ENCODE assay signal across 29 cellular contexts in the genomic region with DNA sequence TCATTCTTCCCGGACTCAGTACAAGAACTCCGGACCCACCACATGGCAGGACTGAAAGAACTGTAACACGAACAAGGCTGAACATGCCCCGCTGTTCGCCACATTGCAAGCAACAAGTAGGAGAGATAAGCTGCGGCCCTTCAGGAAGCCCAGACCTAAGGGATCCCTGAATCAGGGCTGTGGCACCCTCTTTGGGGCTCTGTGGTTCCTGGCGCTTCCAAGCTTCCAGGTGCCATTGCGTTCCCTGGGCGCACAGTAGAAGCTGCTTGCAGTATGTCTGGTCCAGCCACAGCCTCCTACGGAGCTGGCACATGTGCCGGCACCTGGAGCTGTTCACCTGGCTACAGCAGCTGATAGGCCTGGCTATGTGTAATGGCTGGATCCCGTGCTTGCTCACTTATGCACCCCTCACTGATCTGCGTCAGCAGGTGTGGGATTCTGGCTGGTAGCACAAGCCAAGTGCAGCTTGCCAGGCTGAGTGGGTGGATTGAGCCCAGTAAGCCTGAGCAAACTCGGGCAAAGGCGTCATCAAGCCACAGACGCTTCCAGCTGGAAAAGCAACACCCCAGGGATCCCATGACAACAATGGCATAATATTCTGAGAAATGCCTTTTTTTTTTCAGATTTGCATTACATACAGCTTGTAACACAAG.
A peak's percentile ranks its signal among the peaks of the same experiment; 100 is the strongest.
DNase-seq lines count a peak whose midpoint lies in the region; FAIRE-seq and TF ChIP-seq lines count a peak whose summit lies in the region.
"Had no signal": no experiment of that assay in that cellular context is flagged by ENCODE, and none has a peak within 500 bp of the region (broad histone marks: within the 10 kb centered on the region; RNA-seq: fewer than 3 reads in every experiment).

No MANE protein-coding gene starts in this region.

- H3K36me3 ChIP-seq in mammary epithelial cell (ENCODE audit: insufficient read depth, low read length) (no peaks in the 10 kb centered on the region), kidney (ENCODE audit: control insufficient read depth in 1 of 2, insufficient read depth in 2 of 2, low read length in 2 of 2) (no peaks in the 10 kb centered on the region), thyroid gland (no peaks in the 10 kb centered on the region), Karpas-422 (ENCODE audit: insufficient read depth, low read length) (no peaks in the 10 kb centered on the region)
- H3K36me3 ChIP-seq: HAP-1, lower lobe of right lung had no signal

- H3K27me3 Mint-ChIP-seq in MCF 10A (ENCODE audit: insufficient read depth, unreplicated experiment): no peaks in the 10 kb centered on the region
- H3K27me3 Mint-ChIP-seq: activated CD4-positive, alpha-beta memory T cell treated with anti-CD3 and anti-CD28 coated beads, Interleukin-2, amount 10 ng/mL, durations not matched to agents 7 days and 5 days; activated naive CD8-positive, alpha-beta T cell treated with anti-CD3 and anti-CD28 coated beads, Interleukin-2, amount 50 U/mL, for 24 hours; CD4-positive, CD25-positive, alpha-beta regulatory T cell; dendritic cell treated with granulocyte-macrophage colony-stimulating factor and Interleukin-4, amounts not matched to agents 40 ng/mL and 50 ng/mL, for 4 days; T-helper 17 cell; type B pancreatic cell had no signal

- H3K4me3 ChIP-seq in mammary epithelial cell (replicated peaks in 1 of 3; ENCODE audit: insufficient read depth in 1 of 3, low read depth in 2 of 3, low read length in 3 of 3) (no peak overlapping the region), kidney (ENCODE audit: low read length in 2 of 2) (no peak overlapping the region), thyroid gland (replicated peaks in 1 of 3) (no peak overlapping the region), Karpas-422 (ENCODE audit: low read length) (no peak overlapping the region)
- H3K4me3 ChIP-seq: HAP-1, lower lobe of right lung, mucosa of descending colon had no signal

- no peaks in the 10 kb centered on the region for H3K9me3 ChIP-seq in mammary epithelial cell (replicated peaks; ENCODE audit: insufficient read depth, low read length)
- H3K9me3 ChIP-seq in kidney (ENCODE audit: control insufficient read depth in 1 of 2, low read length in 2 of 2): no peaks in the 10 kb centered on the region
- no peaks in the 10 kb centered on the region for H3K9me3 ChIP-seq in thyroid gland
- peaks cover 13% of the 10 kb centered on the region for H3K9me3 ChIP-seq in Karpas-422 (ENCODE audit: low read length)
- H3K9me3 ChIP-seq: HAP-1, lower lobe of right lung had no signal

- DNase-seq in mammary epithelial cell: peak; percentile 30
- no peak for DNase-seq in MCF 10A (ENCODE audit: unreplicated experiment)
- peak; percentile 7 for DNase-seq in cerebellum (ENCODE audit: low spot score)
- DNase-seq in kidney: peak; percentile 45
- no peak for DNase-seq in T1000 (lab: John Stamatoyannopoulos, UW)
- DNase-seq in thyroid gland: no peak
- no peak for DNase-seq in Karpas-422
- DNase-seq in stimulated activated CD8-positive, alpha-beta memory T cell treated with anti-CD3 and anti-CD28 coated beads, Interleukin-4, amount 100 ng/mL, for 48 hours: no peak
- DNase-seq: activated CD4-positive, alpha-beta memory T cell treated with anti-CD3 and anti-CD28 coated beads, Interleukin-2, amount 10 ng/mL, durations not matched to agents 7 days and 5 days; activated CD4-positive, alpha-beta T cell treated with anti-CD3 and anti-CD28 coated beads for 1 hour; activated CD8-positive, alpha-beta memory T cell treated with anti-CD3 and anti-CD28 coated beads, Interleukin-2, amount 50 U/mL, for 4 hours; activated naive CD4-positive, alpha-beta T cell; activated naive CD8-positive, alpha-beta T cell treated with anti-CD3 and anti-CD28 coated beads, Interleukin-2, amount 50 U/mL, for 24 hours; Calu3; CD4-positive, CD25-positive, alpha-beta regulatory T cell; central memory CD4-positive, alpha-beta T cell; endodermal cell; foreskin melanocyte; lower lobe of right lung; mucosa of descending colon; natural killer cell; NCI-H1417 treated with DMSO at 0.1 percent for 48 hours; NCI-H510A treated with DMSO at 0.1 percent for 48 hours; PC-3; stimulated activated CD4-positive, alpha-beta T cell treated with anti-CD3 and anti-CD28 coated beads, Interleukin-4, amount 100 ng/mL, for 24 hours; T-helper 17 cell had no signal

- H3K4me3 Mint-ChIP-seq in MCF 10A (ENCODE audit: unreplicated experiment): no peak overlapping the region
- H3K4me3 Mint-ChIP-seq: activated CD4-positive, alpha-beta memory T cell treated with anti-CD3 and anti-CD28 coated beads, Interleukin-2, amount 10 ng/mL, durations not matched to agents 7 days and 5 days; activated naive CD8-positive, alpha-beta T cell treated with anti-CD3 and anti-CD28 coated beads, Interleukin-2, amount 50 U/mL, for 24 hours; CD4-positive, CD25-positive, alpha-beta regulatory T cell; dendritic cell treated with granulocyte-macrophage colony-stimulating factor and Interleukin-4, amounts not matched to agents 40 ng/mL and 50 ng/mL, for 4 days; endodermal cell; natural killer cell; T-helper 17 cell; type B pancreatic cell had no signal

- H3K4me2 ChIP-seq in mammary epithelial cell (ENCODE audit: insufficient read depth, low read depth, low read length): no peak overlapping the region
- H3K4me2 ChIP-seq in Karpas-422 (ENCODE audit: low read depth, low read length, poor library complexity, severe bottlenecking): no peak overlapping the region

- FAIRE-seq in kidney (lab: Jason Lieb, UNC): no peak

- in situ Hi-C loops in mammary epithelial cell (cut with MboI; ENCODE audit: low sequenced_read_pairs in 2 of 2): no loop called here

- H3K27ac ChIP-seq in mammary epithelial cell (ENCODE audit: insufficient read depth, low read depth, low read length) (no peak overlapping the region), kidney (ENCODE audit: low read depth in 2 of 2, low read length in 2 of 2) (no peak overlapping the region), thyroid gland (no peak overlapping the region), Karpas-422 (ENCODE audit: low read length) (no peak overlapping the region)
- H3K27ac ChIP-seq: lower lobe of right lung had no signal

- CTCF ChIA-PET in mammary epithelial cell (lab: Charles Lee; ENCODE audit: low non-redundant PET): no interaction called here
- CTCF ChIA-PET in MCF 10A (lab: Yijun Ruan, JAX): interaction anchor here (0.5 kb wide), 1 partner anchor 70 kb away, joined by 3 read pairs; no protein-coding TSS in a partner anchor

- 49% methylated on average over 13 of the region's 16 CpGs for WGBS in mammary epithelial cell (ENCODE audit: low coverage, missing lambda C conversion rate)
- 87 to 90% methylated on average over 16 of the region's 16 CpGs for WGBS in thyroid gland, 2 donors

- H3K4me1 ChIP-seq in mammary epithelial cell (ENCODE audit: insufficient read depth, low read length) (peaks cover 5% of the 10 kb centered on the region), kidney (ENCODE audit: control insufficient read depth in 1 of 2, insufficient read depth in 1 of 2, low read depth in 1 of 2, low read length in 2 of 2) (no peaks in the 10 kb centered on the region), thyroid gland (no peaks in the 10 kb centered on the region), Karpas-422 (ENCODE audit: low read length) (no peaks in the 10 kb centered on the region)
- H3K4me1 ChIP-seq: HAP-1, lower lobe of right lung had no signal

- TF ChIP-seq POLR2A in thyroid gland (IDR thresholded peaks at IDR 0.05): no peak

- intact Hi-C loops in mammary epithelial cell (cut with micrococcal nuclease): no loop called here
- intact Hi-C loops in MCF 10A (cut with micrococcal nuclease): no loop called here
- intact Hi-C loops in kidney (cut with DNase I): no loop called here
- intact Hi-C loops in thyroid gland (cut with DNase I): no loop called here

- H2AFZ ChIP-seq in mammary epithelial cell (ENCODE audit: low read depth, low read length) (peak overlapping the region; percentile 66), Karpas-422 (ENCODE audit: low read length) (no peak overlapping the region)

- H3K27me3 ChIP-seq in mammary epithelial cell (ENCODE audit: insufficient read depth, low read length): no peaks in the 10 kb centered on the region
- no peaks in the 10 kb centered on the region for H3K27me3 ChIP-seq in thyroid gland
- no peaks in the 10 kb centered on the region for H3K27me3 ChIP-seq in Karpas-422 (ENCODE audit: low read length)

- no peaks in the 10 kb centered on the region for H3K36me3 Mint-ChIP-seq in MCF 10A (ENCODE audit: insufficient read depth, unreplicated experiment)
- H3K36me3 Mint-ChIP-seq: CD4-positive, CD25-positive, alpha-beta regulatory T cell; natural killer cell; type B pancreatic cell had no signal

- no peaks in the 10 kb centered on the region for H3K9me2 ChIP-seq in Karpas-422 (replicated peaks; ENCODE audit: insufficient read depth, low read length)

- no peaks in the 10 kb centered on the region for H3K4me1 Mint-ChIP-seq in MCF 10A (ENCODE audit: insufficient read depth, unreplicated experiment)
- H3K4me1 Mint-ChIP-seq: activated CD4-positive, alpha-beta memory T cell treated with anti-CD3 and anti-CD28 coated beads, Interleukin-2, amount 10 ng/mL, durations not matched to agents 7 days and 5 days; activated naive CD8-positive, alpha-beta T cell treated with anti-CD3 and anti-CD28 coated beads, Interleukin-2, amount 50 U/mL, for 24 hours; CD4-positive, CD25-positive, alpha-beta regulatory T cell; endodermal cell; natural killer cell; T-helper 17 cell had no signal

- H4K20me1 ChIP-seq in mammary epithelial cell (ENCODE audit: insufficient read depth, low read length) (no peaks in the 10 kb centered on the region), Karpas-422 (ENCODE audit: insufficient read depth, low read depth, low read length) (no peaks in the 10 kb centered on the region)

- dilution Hi-C loops in mammary epithelial cell (cut with HindIII; ENCODE audit: low sequenced_read_pairs): no loop called here

- peaks cover 1% of the 10 kb centered on the region for H3K9me3 Mint-ChIP-seq in MCF 10A (ENCODE audit: unreplicated experiment)
- H3K9me3 Mint-ChIP-seq: activated naive CD8-positive, alpha-beta T cell treated with anti-CD3 and anti-CD28 coated beads, Interleukin-2, amount 50 U/mL, for 24 hours; endodermal cell; type B pancreatic cell had no signal

- BruUV-seq in mammary epithelial cell (replicated peaks; lab: Mats Ljungman, UMichigan) (no TSS peak), MCF 10A (replicated peaks; lab: Mats Ljungman, UMichigan) (no TSS peak)

- no peak overlapping the region for H3K9ac ChIP-seq in mammary epithelial cell (ENCODE audit: insufficient read depth, low read length)
- no peak overlapping the region for H3K9ac ChIP-seq in kidney (ENCODE audit: low read length in 2 of 2)
- H3K9ac ChIP-seq in Karpas-422 (ENCODE audit: low read length): no peak overlapping the region

- TF ChIP-seq CTCF in mammary epithelial cell (conservative IDR thresholded peaks at IDR 0.05 in 1 of 2, IDR thresholded peaks at IDR 0.05 in 1 of 2; ENCODE audit: extremely low read depth in 1 of 2, insufficient read depth in 1 of 2, low read depth in 1 of 2, low read length in 2 of 2): no peak
- no peak for TF ChIP-seq CTCF in MCF 10A (IDR thresholded peaks at IDR 0.05; ENCODE audit: unreplicated experiment)
- TF ChIP-seq CTCF in kidney (IDR thresholded peaks at IDR 0.05; ENCODE audit: borderline replicate concordance, extremely low read depth, insufficient read depth): no peak
- no peak for TF ChIP-seq CTCF in thyroid gland (IDR thresholded peaks at IDR 0.05)

- no peaks in the 10 kb centered on the region for H3K79me2 ChIP-seq in mammary epithelial cell (ENCODE audit: insufficient read depth, low read length)
- H3K79me2 ChIP-seq in Karpas-422 (ENCODE audit: low read length): no peaks in the 10 kb centered on the region

- POLR2A ChIA-PET in MCF 10A (lab: Yijun Ruan, JAX): no interaction called here

- H3K27ac Mint-ChIP-seq in MCF 10A (ENCODE audit: low read depth, unreplicated experiment): no peak overlapping the region
- H3K27ac Mint-ChIP-seq: activated CD4-positive, alpha-beta memory T cell treated with anti-CD3 and anti-CD28 coated beads, Interleukin-2, amount 10 ng/mL, durations not matched to agents 7 days and 5 days; activated naive CD8-positive, alpha-beta T cell treated with anti-CD3 and anti-CD28 coated beads, Interleukin-2, amount 50 U/mL, for 24 hours; CD4-positive, CD25-positive, alpha-beta regulatory T cell; dendritic cell treated with granulocyte-macrophage colony-stimulating factor and Interleukin-4, amounts not matched to agents 40 ng/mL and 50 ng/mL, for 4 days; endodermal cell; natural killer cell; T-helper 17 cell; type B pancreatic cell had no signal

Comparison
In these comparisons a context has a peak if more than half of its experiments do, and no peak if none do; other contexts are left out.
1. DNase-seq: peak in mammary epithelial cell (single experiment), cerebellum (single experiment) and kidney (single experiment); none in MCF 10A (single experiment), T1000 (single experiment), thyroid gland (0 of 2), Karpas-422 (single experiment) and stimulated activated CD8-positive, alpha-beta memory T cell treated with anti-CD3 and anti-CD28 coated beads, Interleukin-4, amount 100 ng/mL, for 48 hours (single experiment).